Comparison of ENCODE assay signal across 15 cellular contexts in the genomic region with DNA sequence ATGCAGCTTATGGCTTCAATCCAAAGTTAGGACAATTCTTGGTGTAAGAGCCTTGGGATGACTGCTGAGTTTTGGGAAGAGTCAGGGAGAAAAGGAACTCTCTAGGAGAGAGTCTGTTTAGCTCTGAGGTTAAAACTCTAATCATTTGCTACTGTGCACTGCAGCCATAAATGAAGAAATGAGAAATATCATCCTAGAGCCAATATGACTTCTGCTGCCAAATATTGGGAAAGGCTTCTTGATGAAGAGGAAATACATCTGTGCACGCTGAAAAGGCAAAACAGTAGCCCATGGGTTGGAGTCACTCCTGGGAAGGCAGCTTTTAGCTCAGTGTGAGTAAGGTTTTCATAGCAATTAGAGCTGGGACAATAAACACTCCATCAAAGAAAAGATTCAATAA.
"Had no signal": no experiment of that assay in that cellular context is flagged by ENCODE, and none has a peak within 500 bp of the region (broad histone marks: within the 10 kb centered on the region; RNA-seq: fewer than 3 reads in every experiment).

No MANE protein-coding gene starts in this region.

- H3K27me3 ChIP-seq: pancreas, suprapubic skin had no signal

- ATAC-seq: activated CD8-positive, alpha-beta memory T cell treated with anti-CD3 and anti-CD28 coated beads, Interleukin-2, amount 10 ng/mL, durations not matched to agents 7 days and 5 days; naive thymus-derived CD4-positive, alpha-beta T cell; T-helper 17 cell had no signal

- H3K4me3 ChIP-seq: pancreas, suprapubic skin had no signal

- H3K36me3 Mint-ChIP-seq: activated CD4-positive, alpha-beta memory T cell treated with anti-CD3 and anti-CD28 coated beads for 36 hours; activated naive CD4-positive, alpha-beta T cell treated with anti-CD3 and anti-CD28 coated beads, Interleukin-2, amount 50 U/mL, for 72 hours had no signal

- H3K27me3 Mint-ChIP-seq: T-helper 17 cell had no signal

- H3K27ac ChIP-seq: foreskin keratinocyte, pancreas, suprapubic skin, WERI-Rb-1 had no signal

- H3K9me3 ChIP-seq: pancreas, suprapubic skin had no signal

- H3K27ac Mint-ChIP-seq: activated CD4-positive, alpha-beta memory T cell treated with anti-CD3 and anti-CD28 coated beads for 36 hours; activated CD8-positive, alpha-beta memory T cell treated with anti-CD3 and anti-CD28 coated beads, Interleukin-2, amount 10 ng/mL, durations not matched to agents 7 days and 5 days; activated naive CD4-positive, alpha-beta T cell treated with anti-CD3 and anti-CD28 coated beads, Interleukin-2, amount 50 U/mL, for 72 hours; naive thymus-derived CD4-positive, alpha-beta T cell; T-helper 17 cell had no signal

- H3K4me3 Mint-ChIP-seq: activated CD4-positive, alpha-beta memory T cell treated with anti-CD3 and anti-CD28 coated beads for 36 hours; activated CD8-positive, alpha-beta memory T cell treated with anti-CD3 and anti-CD28 coated beads, Interleukin-2, amount 10 ng/mL, durations not matched to agents 7 days and 5 days; naive thymus-derived CD4-positive, alpha-beta T cell; T-helper 17 cell had no signal

- H3K9me3 Mint-ChIP-seq: activated CD4-positive, alpha-beta memory T cell treated with anti-CD3 and anti-CD28 coated beads for 36 hours had no signal

- H3K36me3 ChIP-seq: pancreas, suprapubic skin, WERI-Rb-1 had no signal

- H3K4me1 ChIP-seq: foreskin keratinocyte, pancreas, suprapubic skin had no signal

- DNase-seq: activated CD4-positive, alpha-beta memory T cell treated with anti-CD3 and anti-CD28 coated beads for 36 hours; activated CD8-positive, alpha-beta memory T cell treated with anti-CD3 and anti-CD28 coated beads, Interleukin-2, amount 10 ng/mL, durations not matched to agents 7 days and 5 days; activated T-cell treated with anti-CD3 and anti-CD28 coated beads, Interleukin-2, amount 50 U/mL, for 1 hour; caudate nucleus; foreskin keratinocyte; head of caudate nucleus; naive thymus-derived CD4-positive, alpha-beta T cell; pancreas; stimulated activated CD4-positive, alpha-beta T cell treated with anti-CD3 and anti-CD28 coated beads, Interleukin-15, amount 100 ng/mL, for 24 hours; stimulated activated CD4-positive, alpha-beta T cell treated with anti-CD3 and anti-CD28 coated beads, Interleukin-4, amount 100 ng/mL, for 1 hour; stimulated activated naive CD4-positive, alpha-beta T cell treated with Interleukin-2 at 50 U/mL for 16 hours; T-helper 17 cell; WERI-Rb-1 had no signal
